ENCODE assay signal across 8 cellular contexts in the genomic region with DNA sequence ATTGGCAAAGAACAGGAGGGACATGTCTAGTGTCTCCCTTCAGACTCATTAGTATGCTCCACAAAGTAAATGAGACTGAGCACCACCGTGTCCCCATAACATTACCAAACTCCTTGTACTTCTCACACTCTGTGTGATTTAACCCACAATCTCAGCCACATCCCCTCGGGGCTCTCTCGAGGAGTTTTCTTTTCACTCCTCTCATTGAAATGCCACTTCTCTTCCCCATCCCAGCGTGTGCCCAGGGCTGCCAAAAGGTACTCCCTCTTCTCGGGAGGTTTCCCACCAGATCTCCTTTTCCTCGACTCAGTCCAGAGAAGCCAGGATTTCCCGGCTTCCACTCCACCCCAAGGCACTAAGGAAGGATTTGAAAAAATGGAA. TPM values are rescaled to one million over a fixed set of nuclear protein-coding genes. Genes with fewer than 3 reads are reported as not detected.
DNase-seq lines count a peak whose midpoint lies in the region; ATAC-seq and TF ChIP-seq lines count a peak whose summit lies in the region.

No MANE protein-coding gene starts in this region.

- no peak for TF ChIP-seq POLR2A in heart left ventricle (IDR thresholded peaks at IDR 0.05)

- H3K36me3 ChIP-seq in heart left ventricle = peaks cover 0 to 11% (median 3%) of the 10 kb centered on the region in 9 donors

- H3K27me3 ChIP-seq in heart left ventricle = no peaks in the 10 kb centered on the region

- H3K4me3 ChIP-seq in heart left ventricle (peak overlapping the region; percentile 66 to 93 (median 83)), WI38 (ENCODE audit: low read depth, low read length) (peak overlapping the region; percentile 89), fibroblast of villous mesenchyme (ENCODE audit: low read depth, low read length) (peak overlapping the region; percentile 96)

- peak overlapping the region; percentile 89 for H3K4me3 Mint-ChIP-seq in progenitor cell of endocrine pancreas (ENCODE audit: low read depth)

- peaks cover 8% of the 10 kb centered on the region for H3K36me3 Mint-ChIP-seq in progenitor cell of endocrine pancreas (ENCODE audit: insufficient read depth)

- H3K27me3 Mint-ChIP-seq in progenitor cell of endocrine pancreas = no peaks in the 10 kb centered on the region

- H3K4me1 ChIP-seq in heart left ventricle = peaks cover 0 to 44% (median 15%) of the 10 kb centered on the region in 12 donors

- H3K27ac ChIP-seq in heart left ventricle = peak overlapping the region; percentile 58 to 94 (median 91)

- peaks cover 38% of the 10 kb centered on the region for H3K4me1 Mint-ChIP-seq in progenitor cell of endocrine pancreas (ENCODE audit: low read depth)

- no peaks in the 10 kb centered on the region for H3K9me3 Mint-ChIP-seq in progenitor cell of endocrine pancreas (ENCODE audit: low read depth)

- peak overlapping the region; percentile 89 for H3K27ac Mint-ChIP-seq in progenitor cell of endocrine pancreas

- no peak for DNase-seq in heart left ventricle
- no peak for DNase-seq in Right ventricle myocardium superior
- DNase-seq in fibroblast of villous mesenchyme (ENCODE audit: low read depth) = no peak
- DNase-seq in progenitor cell of endocrine pancreas (ENCODE audit: low spot score, unreplicated experiment) = no peak
- DNase-seq in CD1c-positive myeloid dendritic cell (ENCODE audit: extremely low spot score) = no peak
- no peak for DNase-seq in KBM-7

- TF ChIP-seq CTCF in heart left ventricle (IDR thresholded peaks at IDR 0.05) (no peak), WI38 (IDR thresholded peaks at IDR 0.05; ENCODE audit: low read depth, low read length) (no peak), fibroblast of villous mesenchyme (IDR thresholded peaks at IDR 0.05; ENCODE audit: insufficient read depth, low read depth, low read length) (no peak), progenitor cell of endocrine pancreas (IDR thresholded peaks at IDR 0.05; ENCODE audit: unreplicated experiment) (no peak)

- intact Hi-C loops in heart left ventricle (cut with DNase I) (loop anchor here in 9 of 10 donors (5.0 to 10.0 kb wide), 9 partner anchors 40 to 95 kb away; no protein-coding TSS in a partner anchor), Right ventricle myocardium superior (cut with DNase I) (no loop called here)

- WGBS in heart left ventricle, 4 donors = 0 to 1% (median 0%) methylated on average over 7 of the region's 7 CpGs

- ATAC-seq in heart left ventricle (no peak), Right ventricle myocardium superior (ENCODE audit: poor library complexity) (no peak), GM19035 (IDR thresholded peaks at IDR 0.05; ENCODE audit: unreplicated experiment) (no peak)

- in situ Hi-C loops in KBM-7 (cut with MboI; ENCODE audit: low pct_unique_long_range_greater_than_20kb, low sequenced_read_pairs) = no loop called here

- H3K9me3 ChIP-seq in heart left ventricle = no peaks in the 10 kb centered on the region

RNA-seq across cellular contexts. Expression of a gene that starts 1.1 kb away (rescaled TPM):
- total RNA-seq in heart left ventricle (100 to 1,000 TPM in 1 of 9 donors, 10 to 100 TPM in 8; 71.0 to 102 (median 84.8) TPM), Right ventricle myocardium superior (74.4 TPM), fibroblast of villous mesenchyme (160 and 174 TPM in 2 replicates), progenitor cell of endocrine pancreas (140 and 141 TPM in 2 replicates)
- 10 to 100 TPM; 31.0 to 41.0 TPM for polyA plus RNA-seq in heart left ventricle
